24 cellular contexts compared by ENCODE assay signal in genomic region chr16:69701452-69701851, GRCh38. TPM values are rescaled to one million over a fixed set of nuclear protein-coding genes. Genes with fewer than 3 reads are reported as not detected.
A peak's percentile ranks its signal among the peaks of the same experiment; 100 is the strongest.
DNase-seq lines count a peak whose midpoint lies in the region; ATAC-seq, FAIRE-seq and TF ChIP-seq lines count a peak whose summit lies in the region.
"Had no signal": no experiment of that assay in that cellular context is flagged by ENCODE, and none has a peak within 500 bp of the region (broad histone marks: within the 10 kb centered on the region; RNA-seq: fewer than 3 reads in every experiment).

No MANE protein-coding gene starts in this region.

- BruUV-seq in HepG2 (replicated peaks; lab: Mats Ljungman, UMichigan), result TSS peak; percentile 1
- BruUV-seq in K562 (replicated peaks; lab: Mats Ljungman, UMichigan), result no TSS peak

- TF ChIP-seq RAD21 in HepG2 (CRISPR knock-in tag; IDR thresholded peaks at IDR 0.05) (no peak), K562 (CRISPR knock-in tag; conservative IDR thresholded peaks at IDR 0.05 in 1 of 2, IDR thresholded peaks at IDR 0.05 in 1 of 2) (no peak)

- CTCF ChIA-PET in HepG2 (lab: Yijun Ruan, JAX; ENCODE audit: low intra/inter-chr PET ratio, low total read pairs), result no interaction called here
- CTCF ChIA-PET in K562 (lab: Yijun Ruan, JAX; ENCODE audit: low intra/inter-chr PET ratio), result interaction anchor here (0.5 to 0.6 kb wide), 3 partner anchors 83 to 952 kb away, joined by 3 to 5 read pairs (median 3); no protein-coding TSS in a partner anchor
- CTCF ChIA-PET in activated CD8-positive, alpha-beta T cell treated with anti-CD3 and anti-CD28 coated beads, Interleukin-2, amount 10 ng/mL, durations not matched to agents 7 days and 5 days (lab: Charles Lee), result interaction anchor here (0.6 kb wide), 1 partner anchor 53 kb away, joined by 3 read pairs; the partner anchor contains the start of gene NOB1

- POLR2A ChIA-PET in HepG2 (lab: Yijun Ruan, JAX) (no interaction called here), K562 (lab: Yijun Ruan, JAX) (interaction anchor here (0.7 kb wide), 1 partner anchor 9 kb away, joined by 3 read pairs; no protein-coding TSS in a partner anchor)
- POLR2A ChIA-PET in activated CD8-positive, alpha-beta T cell treated with anti-CD3 and anti-CD28 coated beads, Interleukin-2, amount 10 ng/mL, durations not matched to agents 7 days and 5 days (lab: Charles Lee), result no interaction called here

- H3K4me1 ChIP-seq in HepG2 (ENCODE audit: insufficient read depth, low read length) (peaks cover 7% of the 10 kb centered on the region; the same call in 1 of the 2 replicates), right lobe of liver (peaks cover 0 to 3% (median 0%) of the 10 kb centered on the region in 4 donors), K562 (replicated peaks in 1 of 2; ENCODE audit: control insufficient read depth in 2 of 2, insufficient read depth in 2 of 2, low read length in 2 of 2) (no peaks in the 10 kb centered on the region)
- H3K4me1 ChIP-seq: Peyer's patch had no signal

- intact Hi-C loops in HepG2 (cut with micrococcal nuclease; ENCODE audit: unreplicated experiment) (no loop called here), right lobe of liver (cut with DNase I) (no loop called here), K562 (cut with micrococcal nuclease) (loop anchor here (10.0 kb wide), 1 partner anchor 207 kb away; no protein-coding TSS in a partner anchor)

- H4K20me1 ChIP-seq in HepG2 (ENCODE audit: insufficient read depth, low read length) (no peaks in the 10 kb centered on the region), K562 (replicated peaks; ENCODE audit: control insufficient read depth, insufficient read depth, low read length) (no peaks in the 10 kb centered on the region)

- peak overlapping the region; percentile 48 for H3K27ac Mint-ChIP-seq in HFFc6
- no peak overlapping the region for H3K27ac Mint-ChIP-seq in activated CD8-positive, alpha-beta T cell treated with anti-CD3 and anti-CD28 coated beads, Interleukin-2, amount 10 ng/mL, durations not matched to agents 7 days and 5 days

- no peaks in the 10 kb centered on the region for H3K9me3 Mint-ChIP-seq in HFFc6
- H3K9me3 Mint-ChIP-seq in activated CD8-positive, alpha-beta T cell treated with anti-CD3 and anti-CD28 coated beads, Interleukin-2, amount 10 ng/mL, durations not matched to agents 7 days and 5 days (ENCODE audit: insufficient read depth), result no peaks in the 10 kb centered on the region
- H3K9me3 Mint-ChIP-seq: CD8-positive, alpha-beta memory T cell had no signal

- FAIRE-seq in HepG2 (lab: Jason Lieb, UNC), result no peak
- peak; percentile 15 for FAIRE-seq in K562 (lab: Jason Lieb, UNC)
- FAIRE-seq in frontal cortex (lab: Jason Lieb, UNC), result no peak
- FAIRE-seq: HTR-8/SVneo had no signal

- H3K27ac ChIP-seq in HepG2 (ENCODE audit: extremely low read length, insufficient read depth, low read length) (no peak overlapping the region), right lobe of liver (no peak overlapping the region), K562 (ENCODE audit: extremely low read depth, low read depth, low read length) (no peak overlapping the region)
- H3K27ac ChIP-seq: C4-2B, KMS-11, Peyer's patch, SK-N-MC had no signal

- peaks cover 5 to 58% of the 10 kb centered on the region in 2 experiments; a peak in 4 of 5 replicates for H3K36me3 ChIP-seq in HepG2 (replicated peaks in 1 of 2; ENCODE audit: control insufficient read depth in 1 of 2, insufficient read depth in 2 of 2, low read length in 2 of 2)
- peaks cover 0 to 26% (median 4%) of the 10 kb centered on the region in 4 donors for H3K36me3 ChIP-seq in right lobe of liver
- H3K36me3 ChIP-seq in K562 (ENCODE audit: control insufficient read depth, insufficient read depth, low read length), result peaks cover 52% of the 10 kb centered on the region; the same call in 2 of the 3 replicates

- peaks cover 10% of the 10 kb centered on the region for H3K27me3 Mint-ChIP-seq in HFFc6 (ENCODE audit: insufficient read depth)
- H3K27me3 Mint-ChIP-seq in activated CD8-positive, alpha-beta T cell treated with anti-CD3 and anti-CD28 coated beads, Interleukin-2, amount 10 ng/mL, durations not matched to agents 7 days and 5 days (ENCODE audit: low read depth), result no peaks in the 10 kb centered on the region
- H3K27me3 Mint-ChIP-seq: CD8-positive, alpha-beta memory T cell had no signal

- in situ Hi-C loops in HepG2 (cut with HindIII; ENCODE audit: extremely low pct_ligation_motif_present, low pct_unique_long_range_greater_than_20kb), result no loop called here
- in situ Hi-C loops in K562 (cut with MboI), result no loop called here

- H3K4me2 ChIP-seq in HepG2 (ENCODE audit: low read depth, low read length) (no peak overlapping the region), K562 (ENCODE audit: insufficient read depth, low read length) (no peak overlapping the region)
- H3K4me2 ChIP-seq: KMS-11 had no signal

- no peaks in the 10 kb centered on the region for H3K27me3 ChIP-seq in HepG2 (ENCODE audit: control insufficient read depth in 1 of 2, insufficient read depth in 2 of 2, low read length in 2 of 2)
- no peaks in the 10 kb centered on the region for H3K27me3 ChIP-seq in right lobe of liver
- no peaks in the 10 kb centered on the region for H3K27me3 ChIP-seq in K562 (ENCODE audit: control insufficient read depth in 2 of 2, insufficient read depth in 2 of 2, low read length in 2 of 2)
- H3K27me3 ChIP-seq: Peyer's patch had no signal

- peaks cover 35% of the 10 kb centered on the region for H3K36me3 Mint-ChIP-seq in HFFc6 (ENCODE audit: low read depth)
- peaks cover 6% of the 10 kb centered on the region for H3K36me3 Mint-ChIP-seq in activated CD8-positive, alpha-beta T cell treated with anti-CD3 and anti-CD28 coated beads, Interleukin-2, amount 10 ng/mL, durations not matched to agents 7 days and 5 days (ENCODE audit: low read depth)

- H3K4me1 Mint-ChIP-seq in HFFc6 (ENCODE audit: low read depth), result peaks cover 19% of the 10 kb centered on the region
- no peaks in the 10 kb centered on the region for H3K4me1 Mint-ChIP-seq in activated CD8-positive, alpha-beta T cell treated with anti-CD3 and anti-CD28 coated beads, Interleukin-2, amount 10 ng/mL, durations not matched to agents 7 days and 5 days (ENCODE audit: low read depth)

- no peak for TF ChIP-seq POLR2A in HepG2 (IDR thresholded peaks at IDR 0.05; ENCODE audit: insufficient read depth in 1 of 2, low read depth in 2 of 2, low read length in 2 of 2)
- TF ChIP-seq POLR2A in right lobe of liver (IDR thresholded peaks at IDR 0.05), result no peak
- TF ChIP-seq POLR2A in K562 (conservative IDR thresholded peaks at IDR 0.05), result no peak

- H3K9ac ChIP-seq in HepG2 (ENCODE audit: insufficient read depth, low read depth, low read length), result no peak overlapping the region
- no peak overlapping the region for H3K9ac ChIP-seq in K562 (ENCODE audit: insufficient read depth in 1 of 2, low read depth in 2 of 2, low read length in 2 of 2)
- H3K9ac ChIP-seq: KMS-11 had no signal

- ATAC-seq in HepG2 (no peak), right lobe of liver (no peak), K562 (no peak)
- no peak for ATAC-seq in activated CD8-positive, alpha-beta T cell treated with anti-CD3 and anti-CD28 coated beads, Interleukin-2, amount 10 ng/mL, durations not matched to agents 7 days and 5 days

- H3K9me1 ChIP-seq in K562 (ENCODE audit: control insufficient read depth, insufficient read depth, low read length), result no peaks in the 10 kb centered on the region

- H3K4me3 ChIP-seq in HepG2 (replicated peaks in 1 of 3; ENCODE audit: insufficient read depth in 1 of 3, low read depth in 2 of 3, low read length in 3 of 3) (no peak overlapping the region), right lobe of liver (no peak overlapping the region), K562 (no peak overlapping the region)
- H3K4me3 ChIP-seq: Peyer's patch, SK-N-MC had no signal

- no peak overlapping the region for H3K4me3 Mint-ChIP-seq in HFFc6
- no peak overlapping the region for H3K4me3 Mint-ChIP-seq in activated CD8-positive, alpha-beta T cell treated with anti-CD3 and anti-CD28 coated beads, Interleukin-2, amount 10 ng/mL, durations not matched to agents 7 days and 5 days
- H3K4me3 Mint-ChIP-seq: CD8-positive, alpha-beta memory T cell had no signal

- no peaks in the 10 kb centered on the region for H3K9me3 ChIP-seq in HepG2 (ENCODE audit: low read length)
- no peaks in the 10 kb centered on the region for H3K9me3 ChIP-seq in right lobe of liver
- no peaks in the 10 kb centered on the region for H3K9me3 ChIP-seq in K562 (replicated peaks; ENCODE audit: control insufficient read depth, insufficient read depth, low read depth, low read length)
- H3K9me3 ChIP-seq: Peyer's patch had no signal

- TF ChIP-seq CTCF in HepG2 (CRISPR knock-in tag; IDR thresholded peaks at IDR 0.05) (no peak), right lobe of liver (IDR thresholded peaks at IDR 0.05) (no peak), HFFc6 (IDR thresholded peaks at IDR 0.05) (no peak), K562 (IDR thresholded peaks at IDR 0.05 in 2 of 3, conservative IDR thresholded peaks at IDR 0.05 in 1 of 3; ENCODE audit: insufficient read depth in 2 of 3, low read depth in 1 of 3, low read length in 3 of 3) (no peak)

- DNase-seq in HepG2 (ENCODE audit: low spot score) (no peak), right lobe of liver (no peak), HFFc6 (no peak), K562 (ENCODE audit: extremely low read depth in 1 of 4, low spot score in 3 of 4) (no peak), frontal cortex (ENCODE audit: low spot score in 2 of 2) (no peak)
- no peak for DNase-seq in stimulated activated CD8-positive, alpha-beta memory T cell treated with anti-CD3 and anti-CD28 coated beads, Interleukin-4, amount 100 ng/mL, for 48 hours
- DNase-seq in activated CD8-positive, alpha-beta T cell treated with anti-CD3 and anti-CD28 coated beads, Interleukin-2, amount 10 ng/mL, durations not matched to agents 7 days and 5 days, result no peak
- DNase-seq: AML-193; CD8-positive, alpha-beta memory T cell; DMS153; DND-41; H7; NCI-H1048; NCI-H1417; NCI-H1694; NCI-H2029 treated with DMSO at 0.1 percent for 48 hours; NCI-H2227 treated with DMSO at 0.1 percent for 48 hours; NCI-H526 treated with DMSO at 0.1 percent for 48 hours; Peyer's patch; SIG-M5 had no signal

- H3K79me2 ChIP-seq in HepG2 (ENCODE audit: insufficient read depth, low read length) (no peaks in the 10 kb centered on the region), K562 (ENCODE audit: control insufficient read depth, insufficient read depth, low read length) (no peaks in the 10 kb centered on the region)

- H2AFZ ChIP-seq in HepG2 (ENCODE audit: low read length) (no peak overlapping the region), K562 (ENCODE audit: low read depth, low read length) (no peak overlapping the region)

- no peak for TF ChIP-seq EP300 in HepG2 (IDR thresholded peaks at IDR 0.05; ENCODE audit: low read depth in 2 of 2, low read length in 2 of 2)
- TF ChIP-seq EP300 in HepG2 (CRISPR knock-in tag; IDR thresholded peaks at IDR 0.05; ENCODE audit: borderline replicate concordance), result no peak
- no peak for TF ChIP-seq EP300 in K562 (IDR thresholded peaks at IDR 0.05; ENCODE audit: low read length)

RNA-seq across cellular contexts. Expression of gene NQO1, which starts 24.9 kb away (rescaled TPM):
- total RNA-seq in HepG2 (2016; rRNA removed; fragmentation: Illumina TruSeq; extraction: Trizol) (1,060 and 1,621 TPM in 2 replicates), right lobe of liver (10 to 100 TPM in 3 of 6 experiments, 1 to 10 TPM in 3; 1.5 to 26.6 (median 8.5) TPM), K562 (2014; rRNA removed) (88.9 and 98.8 TPM in 2 replicates), K562 (2014; rRNA removed; fragmentation: Illumina TruSeq; extraction: Trizol) (133 and 142 TPM in 2 replicates), K562 (2015; rRNA removed; fragmentation: Illumina TruSeq; extraction: Trizol) (198 and 202 TPM in 2 replicates), K562 (2021) (102 and 105 TPM in 2 replicates), frontal cortex (4.1 TPM)
- 149 and 161 TPM in 2 replicates for total RNA-seq in HepG2 (2016; cell fraction: cytosol; rRNA removed; fragmentation: Illumina TruSeq; extraction: Trizol; ENCODE audit: low read depth)
- 1,077 and 1,733 TPM in 2 replicates for total RNA-seq in HepG2 (2016; cell fraction: insoluble cytoplasmic fraction; rRNA removed; fragmentation: Illumina TruSeq; extraction: Trizol)
- total RNA-seq in HepG2 (2016; cell fraction: membrane; rRNA removed; fragmentation: Illumina TruSeq; extraction: Trizol), result 191 and 197 TPM in 2 replicates
- 379 and 382 TPM in 2 replicates for total RNA-seq in HepG2 (2016; cell fraction: nucleus; rRNA removed; fragmentation: Illumina TruSeq; extraction: Trizol)
- polyA plus RNA-seq in HepG2 (2011; rRNA removed) (304 and 464 TPM in 2 replicates), K562 (2011; rRNA removed) (78.0 and 122 TPM in 2 replicates), K562 (2014; fragmentation: Illumina TruSeq; extraction: Trizol) (140 and 142 TPM in 2 replicates), K562 (2014; fragmentation: Nextera tagmentation; extraction: Ambion mirVana) (100 to 1,000 TPM in 1 of 2 experiments, 10 to 100 TPM in 1; 96.7 to 152 TPM), K562 (2014; rRNA removed) (116 and 122 TPM in 2 replicates)
- 354 and 445 TPM in 2 replicates for polyA plus RNA-seq in HepG2 (2011; cell fraction: cytosol; rRNA removed)
- 76.3 and 83.7 TPM in 2 replicates for polyA plus RNA-seq in HepG2 (2011; cell fraction: nucleus; rRNA removed)
- 328 and 393 TPM in 2 replicates for polyA plus RNA-seq in HepG2 (2012)
- 156 and 179 TPM in 2 replicates for polyA plus RNA-seq in HepG2 (2016; cell fraction: cytosol; fragmentation: Illumina TruSeq; extraction: Trizol; ENCODE audit: low read depth)
- polyA plus RNA-seq in HepG2 (2016; cell fraction: insoluble cytoplasmic fraction; fragmentation: Illumina TruSeq; extraction: Trizol; ENCODE audit: low read depth), result 1,625 and 1,852 TPM in 2 replicates
- polyA plus RNA-seq in HepG2 (2016; cell fraction: membrane; fragmentation: Illumina TruSeq; extraction: Trizol; ENCODE audit: low read depth), result 151 and 153 TPM in 2 replicates
- polyA plus RNA-seq in HepG2 (2016; cell fraction: nucleus; fragmentation: Illumina TruSeq; extraction: Trizol; ENCODE audit: insufficient read depth, low read depth), result 546 and 575 TPM in 2 replicates
- polyA minus RNA-seq in HepG2 (2011; rRNA and poly(A)+ RNA removed; ENCODE audit: low replicate concordance), result 222 and 280 TPM in 2 replicates
- 119 and 160 TPM in 2 replicates for polyA minus RNA-seq in HepG2 (2011; cell fraction: cytosol; rRNA and poly(A)+ RNA removed)
- polyA minus RNA-seq in HepG2 (2011; cell fraction: nucleus; rRNA and poly(A)+ RNA removed), result 42.0 and 49.5 TPM in 2 replicates
- 100 to 1,000 TPM; 248 to 801 (median 737) TPM for total RNA-seq in HFFc6 (2021; fragmentation: NEBNext Ultra II Directional; extraction: Animal tissue kit (Norgen Biotek cat#: 25700))
- 13.6 and 15.9 TPM in 2 replicates for total RNA-seq in K562 (2011; cell fraction: chromatin; rRNA removed; ENCODE audit: low replicate concordance)
- total RNA-seq in K562 (2011; cell fraction: nucleolus; rRNA removed), result 12.1 and 13.3 TPM in 2 replicates
- 12.6 and 16.4 TPM in 2 replicates for total RNA-seq in K562 (2011; cell fraction: nucleoplasm; rRNA removed)
- 75.5 and 96.1 TPM in 2 replicates for polyA plus RNA-seq in K562 (2011; cell fraction: cytosol; rRNA removed)
- polyA plus RNA-seq in K562 (2011; cell fraction: nucleus; rRNA removed), result 20.9 and 23.0 TPM in 2 replicates
- 174 and 178 TPM in 2 replicates for polyA plus RNA-seq in K562 (2012)
- 41.7 and 49.6 TPM in 2 replicates for polyA minus RNA-seq in K562 (2011; rRNA and poly(A)+ RNA removed)
- polyA minus RNA-seq in K562 (2011; cell fraction: cytosol; rRNA and poly(A)+ RNA removed), result 19.7 and 29.8 TPM in 2 replicates
- polyA minus RNA-seq in K562 (2011; cell fraction: nucleus; rRNA and poly(A)+ RNA removed), result 3.0 and 6.7 TPM in 2 replicates
- total RNA-seq in activated CD8-positive, alpha-beta T cell treated with anti-CD3 and anti-CD28 coated beads, Interleukin-2, amount 10 ng/mL, durations not matched to agents 7 days and 5 days, result 10 to 100 TPM; 18.3 to 20.1 TPM

RNA-seq across cellular contexts. Expression of gene NOB1, which starts 53.3 kb away (rescaled TPM):
- 47.1 and 83.5 TPM in 2 replicates for total RNA-seq in HepG2 (2016; rRNA removed; fragmentation: Illumina TruSeq; extraction: Trizol)
- 30.5 and 33.0 TPM in 2 replicates for total RNA-seq in HepG2 (2016; cell fraction: cytosol; rRNA removed; fragmentation: Illumina TruSeq; extraction: Trizol; ENCODE audit: low read depth)
- 48.8 and 85.3 TPM in 2 replicates for total RNA-seq in HepG2 (2016; cell fraction: insoluble cytoplasmic fraction; rRNA removed; fragmentation: Illumina TruSeq; extraction: Trizol)
- 54.4 and 54.7 TPM in 2 replicates for total RNA-seq in HepG2 (2016; cell fraction: membrane; rRNA removed; fragmentation: Illumina TruSeq; extraction: Trizol)
- 37.1 and 40.2 TPM in 2 replicates for total RNA-seq in HepG2 (2016; cell fraction: nucleus; rRNA removed; fragmentation: Illumina TruSeq; extraction: Trizol)
- polyA plus RNA-seq in HepG2 (2011; rRNA removed), result 159 and 162 TPM in 2 replicates
- 187 and 245 TPM in 2 replicates for polyA plus RNA-seq in HepG2 (2011; cell fraction: cytosol; rRNA removed)
- polyA plus RNA-seq in HepG2 (2011; cell fraction: nucleus; rRNA removed), result 97.8 and 101 TPM in 2 replicates
- 151 and 164 TPM in 2 replicates for polyA plus RNA-seq in HepG2 (2012)
- polyA plus RNA-seq in HepG2 (2016; cell fraction: cytosol; fragmentation: Illumina TruSeq; extraction: Trizol; ENCODE audit: low read depth), result 53.6 and 57.2 TPM in 2 replicates
- polyA plus RNA-seq in HepG2 (2016; cell fraction: insoluble cytoplasmic fraction; fragmentation: Illumina TruSeq; extraction: Trizol; ENCODE audit: low read depth), result 224 and 233 TPM in 2 replicates
- polyA plus RNA-seq in HepG2 (2016; cell fraction: membrane; fragmentation: Illumina TruSeq; extraction: Trizol; ENCODE audit: low read depth), result 81.4 and 91.5 TPM in 2 replicates
- polyA plus RNA-seq in HepG2 (2016; cell fraction: nucleus; fragmentation: Illumina TruSeq; extraction: Trizol; ENCODE audit: insufficient read depth, low read depth), result 100 and 106 TPM in 2 replicates
- polyA minus RNA-seq in HepG2 (2011; rRNA and poly(A)+ RNA removed; ENCODE audit: low replicate concordance), result 115 and 322 TPM in 2 replicates
- 172 TPM in 2 replicates for polyA minus RNA-seq in HepG2 (2011; cell fraction: cytosol; rRNA and poly(A)+ RNA removed)
- polyA minus RNA-seq in HepG2 (2011; cell fraction: nucleus; rRNA and poly(A)+ RNA removed), result 70.4 and 93.7 TPM in 2 replicates
- 10 to 100 TPM; 15.5 to 19.5 (median 16.6) TPM for total RNA-seq in right lobe of liver
- total RNA-seq in HFFc6 (2021; fragmentation: NEBNext Ultra II Directional; extraction: Animal tissue kit (Norgen Biotek cat#: 25700)), result 10 to 100 TPM; 52.3 to 59.3 (median 55.2) TPM
- total RNA-seq in K562 (2011; cell fraction: chromatin; rRNA removed; ENCODE audit: low replicate concordance), result 105 and 163 TPM in 2 replicates
- 111 and 135 TPM in 2 replicates for total RNA-seq in K562 (2011; cell fraction: nucleolus; rRNA removed)
- total RNA-seq in K562 (2011; cell fraction: nucleoplasm; rRNA removed), result 77.2 and 104 TPM in 2 replicates
- 91.1 and 91.3 TPM in 2 replicates for total RNA-seq in K562 (2014; rRNA removed)
- 61.3 and 63.6 TPM in 2 replicates for total RNA-seq in K562 (2014; rRNA removed; fragmentation: Illumina TruSeq; extraction: Trizol)
- total RNA-seq in K562 (2015; rRNA removed; fragmentation: Illumina TruSeq; extraction: Trizol), result 81.2 and 85.7 TPM in 2 replicates
- 117 and 119 TPM in 2 replicates for total RNA-seq in K562 (2021)
- polyA plus RNA-seq in K562 (2011; rRNA removed), result 116 and 135 TPM in 2 replicates
- 157 and 178 TPM in 2 replicates for polyA plus RNA-seq in K562 (2011; cell fraction: cytosol; rRNA removed)
- polyA plus RNA-seq in K562 (2011; cell fraction: nucleus; rRNA removed), result 86.6 and 87.3 TPM in 2 replicates
- polyA plus RNA-seq in K562 (2012), result 117 and 160 TPM in 2 replicates
- polyA plus RNA-seq in K562 (2014; fragmentation: Illumina TruSeq; extraction: Trizol), result 129 and 135 TPM in 2 replicates
- 100 to 1,000 TPM in 1 of 2 experiments, 10 to 100 TPM in 1; 42.4 to 139 TPM for polyA plus RNA-seq in K562 (2014; fragmentation: Nextera tagmentation; extraction: Ambion mirVana)
- 148 and 150 TPM in 2 replicates for polyA plus RNA-seq in K562 (2014; rRNA removed)
- polyA minus RNA-seq in K562 (2011; rRNA and poly(A)+ RNA removed), result 122 and 124 TPM in 2 replicates
- 84.0 and 111 TPM in 2 replicates for polyA minus RNA-seq in K562 (2011; cell fraction: cytosol; rRNA and poly(A)+ RNA removed)
- polyA minus RNA-seq in K562 (2011; cell fraction: nucleus; rRNA and poly(A)+ RNA removed), result 40.3 and 72.0 TPM in 2 replicates
- 11.4 TPM for total RNA-seq in frontal cortex
- 10 to 100 TPM; 53.3 to 58.8 TPM for total RNA-seq in activated CD8-positive, alpha-beta T cell treated with anti-CD3 and anti-CD28 coated beads, Interleukin-2, amount 10 ng/mL, durations not matched to agents 7 days and 5 days
